Comparison of ENCODE assay signal across 25 cellular contexts in genomic region chr9:76574171-76574767, GRCh38.
A peak's percentile ranks its signal among the peaks of the same experiment; 100 is the strongest.
DNase-seq lines count a peak whose midpoint lies in the region; ATAC-seq, FAIRE-seq and TF ChIP-seq lines count a peak whose summit lies in the region.
"Had no signal": no experiment of that assay in that cellular context is flagged by ENCODE, and none has a peak within 500 bp of the region (broad histone marks: within the 10 kb centered on the region; RNA-seq: fewer than 3 reads in every experiment).

No MANE protein-coding gene starts in this region.

- H3K27ac Mint-ChIP-seq in activated CD8-positive, alpha-beta T cell treated with anti-CD3 and anti-CD28 coated beads for 36 hours: peak overlapping the region; percentile 42
- H3K27ac Mint-ChIP-seq in natural killer cell treated with Interleukin-12 subunit alpha and Interleukin-12 subunit beta and Interleukin-15 and Interleukin-18, amount 100 ng/mL, for 72 hours: peak overlapping the region; percentile 77 to 96
- H3K27ac Mint-ChIP-seq: activated CD4-positive, alpha-beta T cell treated with anti-CD3 and anti-CD28 coated beads for 36 hours; activated naive CD4-positive, alpha-beta T cell treated with anti-CD3 and anti-CD28 coated beads, Interleukin-2, amount 50 U/mL, for 72 hours; brain; HFFc6; memory B cell; nephron had no signal

- DNase-seq in GM12892 (ENCODE audit: insufficient read length) (no peak), MV-4-11 (lab: John Stamatoyannopoulos, UW) (peak; percentile 93), NCI-H2196 (lab: John Stamatoyannopoulos, UW; ENCODE audit: unreplicated experiment) (no peak), NCI-H2107 treated with DMSO at 0.1 percent for 48 hours (lab: John Stamatoyannopoulos, UW; ENCODE audit: unreplicated experiment) (no peak)
- DNase-seq in activated CD8-positive, alpha-beta T cell treated with anti-CD3 and anti-CD28 coated beads for 36 hours: no peak
- DNase-seq in natural killer cell treated with Interleukin-12 subunit alpha and Interleukin-12 subunit beta and Interleukin-15 and Interleukin-18, amount 100 ng/mL, for 72 hours (ENCODE audit: low spot score): no peak
- DNase-seq: activated CD4-positive, alpha-beta T cell treated with anti-CD3 and anti-CD28 coated beads for 36 hours; activated T-cell treated with anti-CD3 and anti-CD28 coated beads for 4 hours; BE2C; gastrocnemius medialis; HFFc6; Kasumi-1; kidney glomerular epithelial cell; NCI-H1694; NCI-H226; SJCRH30; spleen; stimulated activated CD8-positive, alpha-beta memory T cell treated with anti-CD3 and anti-CD28 coated beads, Interleukin-4, amount 100 ng/mL, for 48 hours had no signal

- H3K4me3 Mint-ChIP-seq in activated CD8-positive, alpha-beta T cell treated with anti-CD3 and anti-CD28 coated beads for 36 hours: no peak overlapping the region
- no peak overlapping the region for H3K4me3 Mint-ChIP-seq in natural killer cell treated with Interleukin-12 subunit alpha and Interleukin-12 subunit beta and Interleukin-15 and Interleukin-18, amount 100 ng/mL, for 72 hours
- H3K4me3 Mint-ChIP-seq: activated CD4-positive, alpha-beta T cell treated with anti-CD3 and anti-CD28 coated beads for 36 hours; brain; HFFc6; memory B cell; nephron had no signal

- H3K36me3 Mint-ChIP-seq in activated CD8-positive, alpha-beta T cell treated with anti-CD3 and anti-CD28 coated beads for 36 hours (ENCODE audit: low read depth): peaks cover 5% of the 10 kb centered on the region
- no peaks in the 10 kb centered on the region for H3K36me3 Mint-ChIP-seq in natural killer cell treated with Interleukin-12 subunit alpha and Interleukin-12 subunit beta and Interleukin-15 and Interleukin-18, amount 100 ng/mL, for 72 hours
- H3K36me3 Mint-ChIP-seq: brain, memory B cell had no signal

- peaks cover 14% of the 10 kb centered on the region for H3K9me3 Mint-ChIP-seq in activated CD8-positive, alpha-beta T cell treated with anti-CD3 and anti-CD28 coated beads for 36 hours
- no peaks in the 10 kb centered on the region for H3K9me3 Mint-ChIP-seq in natural killer cell treated with Interleukin-12 subunit alpha and Interleukin-12 subunit beta and Interleukin-15 and Interleukin-18, amount 100 ng/mL, for 72 hours

- CTCF ChIA-PET in activated CD8-positive, alpha-beta T cell treated with anti-CD3 and anti-CD28 coated beads for 36 hours (lab: Charles Lee): no interaction called here

- no peak for TF ChIP-seq POLR2A in GM12892 (IDR thresholded peaks at IDR 0.05; ENCODE audit: low read depth, low read length)

- TF ChIP-seq CTCF in activated CD8-positive, alpha-beta T cell treated with anti-CD3 and anti-CD28 coated beads for 36 hours (IDR thresholded peaks at IDR 0.05): no peak

- FAIRE-seq in GM12892 (lab: Jason Lieb, UNC): peak; percentile 30
- FAIRE-seq: G401.6, GM12878 had no signal

- peaks cover 47% of the 10 kb centered on the region for H3K4me1 Mint-ChIP-seq in activated CD8-positive, alpha-beta T cell treated with anti-CD3 and anti-CD28 coated beads for 36 hours (ENCODE audit: low read depth)
- peaks cover 60 to 81% of the 10 kb centered on the region in 2 donors for H3K4me1 Mint-ChIP-seq in natural killer cell treated with Interleukin-12 subunit alpha and Interleukin-12 subunit beta and Interleukin-15 and Interleukin-18, amount 100 ng/mL, for 72 hours (ENCODE audit: low read depth in 2 of 2)
- H3K4me1 Mint-ChIP-seq: brain, nephron had no signal

- ATAC-seq in activated CD8-positive, alpha-beta T cell treated with anti-CD3 and anti-CD28 coated beads for 36 hours: no peak
- ATAC-seq in natural killer cell treated with Interleukin-12 subunit alpha and Interleukin-12 subunit beta and Interleukin-15 and Interleukin-18, amount 100 ng/mL, for 72 hours: no peak
- ATAC-seq in HG03045 (IDR thresholded peaks at IDR 0.05; ENCODE audit: unreplicated experiment): no peak
- ATAC-seq: activated CD4-positive, alpha-beta T cell treated with anti-CD3 and anti-CD28 coated beads for 36 hours; activated naive CD4-positive, alpha-beta T cell treated with anti-CD3 and anti-CD28 coated beads, Interleukin-2, amount 50 U/mL, for 72 hours; gastrocnemius medialis; GM12878 had no signal

- H3K27me3 Mint-ChIP-seq in activated CD8-positive, alpha-beta T cell treated with anti-CD3 and anti-CD28 coated beads for 36 hours: peaks cover 43% of the 10 kb centered on the region
- H3K27me3 Mint-ChIP-seq in natural killer cell treated with Interleukin-12 subunit alpha and Interleukin-12 subunit beta and Interleukin-15 and Interleukin-18, amount 100 ng/mL, for 72 hours: no peaks in the 10 kb centered on the region

- POLR2A ChIA-PET in activated CD8-positive, alpha-beta T cell treated with anti-CD3 and anti-CD28 coated beads for 36 hours (lab: Charles Lee): no interaction called here

- intact Hi-C loops in activated CD8-positive, alpha-beta T cell treated with anti-CD3 and anti-CD28 coated beads for 36 hours (cut with micrococcal nuclease): loop anchor here (10.0 kb wide), 2 partner anchors 81 to 139 kb away; no protein-coding TSS in a partner anchor
